In genomic region chr2:231929961-231930600, GRCh38 we compare ENCODE assay signal across 11 cellular contexts. TPM values are rescaled to one million over a fixed set of nuclear protein-coding genes. Genes with fewer than 3 reads are reported as not detected.
DNase-seq lines count a peak whose midpoint lies in the region; ATAC-seq, FAIRE-seq and TF ChIP-seq lines count a peak whose summit lies in the region.
"Had no signal": no experiment of that assay in that cellular context is flagged by ENCODE, and none has a peak within 500 bp of the region (broad histone marks: within the 10 kb centered on the region; RNA-seq: fewer than 3 reads in every experiment).

No MANE protein-coding gene starts in this region.

- H3K27me3 Mint-ChIP-seq in activated CD8-positive, alpha-beta memory T cell treated with anti-CD3 and anti-CD28 coated beads, Interleukin-2, amount 10 ng/mL, durations not matched to agents 7 days and 5 days, result peaks cover 33% of the 10 kb centered on the region

- H3K4me1 Mint-ChIP-seq in activated CD8-positive, alpha-beta memory T cell treated with anti-CD3 and anti-CD28 coated beads, Interleukin-2, amount 10 ng/mL, durations not matched to agents 7 days and 5 days, result peaks cover 8% of the 10 kb centered on the region

- no peak for FAIRE-seq in kidney (lab: Jason Lieb, UNC)

- peaks cover 0 to 16% of the 10 kb centered on the region in 2 donors for H3K4me1 ChIP-seq in kidney (ENCODE audit: control insufficient read depth in 1 of 2, insufficient read depth in 1 of 2, low read depth in 1 of 2, low read length in 2 of 2)

- no peak overlapping the region for H3K9ac ChIP-seq in kidney (ENCODE audit: low read length in 2 of 2)

- no peak overlapping the region for H3K4me3 Mint-ChIP-seq in activated CD8-positive, alpha-beta memory T cell treated with anti-CD3 and anti-CD28 coated beads, Interleukin-2, amount 10 ng/mL, durations not matched to agents 7 days and 5 days

- H3K36me3 Mint-ChIP-seq in activated CD8-positive, alpha-beta memory T cell treated with anti-CD3 and anti-CD28 coated beads, Interleukin-2, amount 10 ng/mL, durations not matched to agents 7 days and 5 days, result no peaks in the 10 kb centered on the region

- TF ChIP-seq CTCF in kidney (IDR thresholded peaks at IDR 0.05; ENCODE audit: borderline replicate concordance, extremely low read depth, insufficient read depth), result no peak

- intact Hi-C loops in kidney (cut with DNase I), result loop anchor here (10.0 kb wide), 1 partner anchor 395 kb away; no protein-coding TSS in a partner anchor

- ATAC-seq in activated CD8-positive, alpha-beta memory T cell treated with anti-CD3 and anti-CD28 coated beads, Interleukin-2, amount 10 ng/mL, durations not matched to agents 7 days and 5 days, result no peak
- ATAC-seq in GM19324 (IDR thresholded peaks at IDR 0.05; ENCODE audit: low FRiP score, unreplicated experiment) (no peak), HG02884 (IDR thresholded peaks at IDR 0.05; ENCODE audit: unreplicated experiment) (no peak)

- no peaks in the 10 kb centered on the region for H3K9me3 ChIP-seq in kidney (ENCODE audit: control insufficient read depth in 1 of 2, low read length in 2 of 2)

- H3K27ac ChIP-seq in kidney (ENCODE audit: low read depth in 2 of 2, low read length in 2 of 2), result no peak overlapping the region

- no peaks in the 10 kb centered on the region for H3K36me3 ChIP-seq in H7 (replicated peaks; ENCODE audit: control insufficient read depth, insufficient read depth, low read length)
- H3K36me3 ChIP-seq in kidney (ENCODE audit: control insufficient read depth in 1 of 2, insufficient read depth in 2 of 2, low read length in 2 of 2), result no peaks in the 10 kb centered on the region

- CTCF ChIA-PET in activated CD8-positive, alpha-beta memory T cell treated with anti-CD3 and anti-CD28 coated beads, Interleukin-2, amount 10 ng/mL, durations not matched to agents 7 days and 5 days (lab: Charles Lee), result interaction anchor here (1.2 to 15.4 kb wide), 3 partner anchors 209 to 394 kb away, joined by 3 to 153 read pairs (median 5); no protein-coding TSS in a partner anchor

- DNase-seq in AG20443 (ENCODE audit: low spot score) (peak; percentile 41), H7 (peak; percentile 95), kidney (peak; percentile 55), NCI-H2081 treated with DMSO at 0.1 percent for 48 hours (lab: John Stamatoyannopoulos, UW) (no peak)
- DNase-seq in activated CD8-positive, alpha-beta memory T cell treated with anti-CD3 and anti-CD28 coated beads, Interleukin-2, amount 10 ng/mL, durations not matched to agents 7 days and 5 days, result peak; percentile 42
- DNase-seq in NK-92 treated with Interleukin-12 subunit alpha and Interleukin-12 subunit beta, amount 100 ng/mL, for 24 hours (lab: John Stamatoyannopoulos, UW), result no peak
- DNase-seq: amniotic stem cell, NCI-H2029 treated with DMSO at 0.1 percent for 48 hours had no signal

- H3K4me3 ChIP-seq in H7 (ENCODE audit: insufficient read depth, low read depth, low read length), result no peak overlapping the region
- H3K4me3 ChIP-seq in kidney (ENCODE audit: low read length in 2 of 2), result no peak overlapping the region

- H3K27me3 ChIP-seq in H7 (ENCODE audit: control insufficient read depth, insufficient read depth, low read length), result peaks cover 36% of the 10 kb centered on the region

- no peak overlapping the region for H3K27ac Mint-ChIP-seq in activated CD8-positive, alpha-beta memory T cell treated with anti-CD3 and anti-CD28 coated beads, Interleukin-2, amount 10 ng/mL, durations not matched to agents 7 days and 5 days

- H3K9me3 Mint-ChIP-seq in activated CD8-positive, alpha-beta memory T cell treated with anti-CD3 and anti-CD28 coated beads, Interleukin-2, amount 10 ng/mL, durations not matched to agents 7 days and 5 days (ENCODE audit: low read depth), result no peaks in the 10 kb centered on the region

RNA-seq across cellular contexts. Expression of gene NPPC, which starts 3.9 kb away (rescaled TPM):
- total RNA-seq in H7 (2014; rRNA removed; shearing (Covaris generic)), result 0.18 and 1.1 TPM in 2 replicates
- not detected for total RNA-seq in activated CD8-positive, alpha-beta memory T cell treated with anti-CD3 and anti-CD28 coated beads, Interleukin-2, amount 10 ng/mL, durations not matched to agents 7 days and 5 days
- not detected for total RNA-seq in kidney
- polyA plus RNA-seq in kidney (ENCODE audit: insufficient read depth, low read depth, low replicate concordance), result not detected
- total RNA-seq: lower leg skin had no signal

RNA-seq across cellular contexts. Expression of gene DIS3L2, which starts 31.4 kb away (rescaled TPM):
- total RNA-seq in H7 (2014; rRNA removed; shearing (Covaris generic)), result 22.7 and 26.5 TPM in 2 replicates
- 10 to 100 TPM; 25.4 to 39.4 TPM for total RNA-seq in activated CD8-positive, alpha-beta memory T cell treated with anti-CD3 and anti-CD28 coated beads, Interleukin-2, amount 10 ng/mL, durations not matched to agents 7 days and 5 days
- total RNA-seq in kidney, result 47.7 TPM
- polyA plus RNA-seq in kidney (ENCODE audit: insufficient read depth, low read depth, low replicate concordance), result 12.3 TPM

Comparison
In these comparisons a context has a peak if more than half of its experiments do, and no peak if none do; other contexts are left out.
1. DNase-seq: peak in AG20443 (single experiment), H7 (single experiment), activated CD8-positive, alpha-beta memory T cell treated with anti-CD3 and anti-CD28 coated beads, Interleukin-2, amount 10 ng/mL, durations not matched to agents 7 days and 5 days (single experiment) and kidney (single experiment); none in NCI-H2081 treated with DMSO at 0.1 percent for 48 hours (single experiment) and NK-92 treated with Interleukin-12 subunit alpha and Interleukin-12 subunit beta, amount 100 ng/mL, for 24 hours (single experiment).